In the genomic region with DNA sequence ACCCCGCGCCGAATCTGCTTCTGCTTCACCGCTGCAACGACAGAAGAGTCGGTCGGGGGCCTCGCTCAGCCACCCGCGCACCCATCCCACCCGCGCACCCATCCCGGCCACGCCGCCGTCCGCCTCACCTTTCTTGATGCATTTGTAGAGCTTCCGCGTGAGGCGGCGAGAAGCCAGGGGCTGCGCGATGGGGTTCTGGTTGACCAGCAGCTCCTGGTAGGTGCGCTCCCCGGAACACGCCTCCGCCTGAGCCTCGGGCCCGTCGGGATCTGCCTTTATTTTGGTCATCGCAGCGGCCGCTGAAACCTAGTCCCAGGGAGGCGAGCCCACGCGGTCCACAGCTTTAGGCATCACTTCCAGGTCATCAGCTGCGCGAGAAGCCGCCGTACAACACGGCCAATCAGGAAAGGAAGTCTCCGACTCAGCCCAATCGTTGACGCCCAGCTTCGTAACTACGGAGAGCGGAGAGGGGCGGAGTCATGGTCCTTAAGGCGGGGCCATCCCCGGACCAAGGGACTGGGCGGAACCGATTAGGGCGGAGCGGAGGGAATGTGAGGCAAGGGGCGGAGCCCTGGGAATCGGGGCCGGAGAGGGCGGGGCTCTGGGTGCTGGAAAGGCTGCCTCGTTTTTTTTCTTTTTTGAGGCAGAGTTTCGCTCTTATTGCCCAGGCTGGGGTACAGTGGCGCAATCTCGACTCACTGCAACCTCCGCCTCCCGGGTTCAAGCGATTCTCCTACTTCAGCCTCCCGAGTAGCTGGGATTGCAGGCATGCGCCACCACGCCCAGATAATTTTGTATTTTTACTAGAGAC, we compare ENCODE assay signal across 8 cellular contexts. TPM values are rescaled to one million over a fixed set of nuclear protein-coding genes. Genes with fewer than 3 reads are reported as not detected.
DNase-seq lines count a peak whose midpoint lies in the region; ATAC-seq and TF ChIP-seq lines count a peak whose summit lies in the region.

A gene (minus strand): TSS at position 356 of the 811 bp plus-strand sequence. CDS start 68 bp downstream, at position 288.

- peak within 1 kb of the TSS; percentile 88 for H3K4me2 ChIP-seq in mammary epithelial cell (ENCODE audit: insufficient read depth, low read depth, low read length)

- H3K9me3 ChIP-seq in mammary epithelial cell (replicated peaks; ENCODE audit: insufficient read depth, low read length) (no peaks in the 10 kb centered on the region), iPS-20b (ENCODE audit: insufficient read depth, low read depth, low read length) (no peaks in the 10 kb centered on the region)

- in situ Hi-C loops in mammary epithelial cell (cut with MboI; ENCODE audit: low sequenced_read_pairs in 2 of 2) = no loop called here

- BruUV-seq in mammary epithelial cell (replicated peaks; lab: Mats Ljungman, UMichigan) = no TSS peak

- H3K79me2 ChIP-seq in ACC112 (ENCODE audit: control insufficient read depth, insufficient read depth, low read length, unreplicated experiment) (peaks cover 11% of the 10 kb centered on the region), mammary epithelial cell (ENCODE audit: insufficient read depth, low read length) (peaks cover 15% of the 10 kb centered on the region)

- H3K4me3 ChIP-seq in ACC112 (ENCODE audit: low read depth, low read length) (peak within 1 kb of the TSS; percentile 100), mammary epithelial cell (replicated peaks in 1 of 3; ENCODE audit: insufficient read depth in 1 of 3, low read depth in 2 of 3, low read length in 3 of 3) (peak within 1 kb of the TSS; percentile 67 to 92 (median 83)), iPS-20b (ENCODE audit: low read length) (peak within 1 kb of the TSS; percentile 96), skin epidermis (peak within 1 kb of the TSS; percentile 67 to 95 (median 75))

- no peaks in the 10 kb centered on the region for H4K20me1 ChIP-seq in mammary epithelial cell (ENCODE audit: insufficient read depth, low read length)

- H3K36me3 ChIP-seq in ACC112 (ENCODE audit: insufficient read depth, low read length) = peaks cover 5% of the 10 kb centered on the region; the same call in 1 of the 2 replicates
- peaks cover 13% of the 10 kb centered on the region for H3K36me3 ChIP-seq in mammary epithelial cell (ENCODE audit: insufficient read depth, low read length)
- H3K36me3 ChIP-seq in iPS-20b (ENCODE audit: insufficient read depth, low read depth, low read length) = peaks cover 40% of the 10 kb centered on the region

- 5% methylated on average over 53 of the region's 68 CpGs for WGBS in mammary epithelial cell (ENCODE audit: low coverage, missing lambda C conversion rate)

- H3K9ac ChIP-seq in mammary epithelial cell (ENCODE audit: insufficient read depth, low read length) (peak within 1 kb of the TSS; percentile 85), iPS-20b (ENCODE audit: low read depth, low read length) (peak within 1 kb of the TSS; percentile 91)

- H3K27me3 ChIP-seq in ACC112 (ENCODE audit: insufficient read depth, low read length) (no peaks in the 10 kb centered on the region), mammary epithelial cell (ENCODE audit: insufficient read depth, low read length) (no peaks in the 10 kb centered on the region), iPS-20b (ENCODE audit: insufficient read depth, low read length) (no peaks in the 10 kb centered on the region)

- peak within 1 kb of the TSS; percentile 24 for H2AFZ ChIP-seq in ACC112 (ENCODE audit: low read length, unreplicated experiment)
- peak within 1 kb of the TSS; percentile 80 for H2AFZ ChIP-seq in mammary epithelial cell (ENCODE audit: low read depth, low read length)

- H3K4me1 ChIP-seq in ACC112 (ENCODE audit: control insufficient read depth, insufficient read depth, low read length, unreplicated experiment) (peaks cover 20% of the 10 kb centered on the region), mammary epithelial cell (ENCODE audit: insufficient read depth, low read length) (peaks cover 10% of the 10 kb centered on the region), iPS-20b (ENCODE audit: insufficient read depth, low read length) (no peaks in the 10 kb centered on the region)

- dilution Hi-C loops in mammary epithelial cell (cut with HindIII; ENCODE audit: low sequenced_read_pairs) = loop anchor here (5.0 kb wide), 1 partner anchor 76 kb away; no protein-coding TSS in a partner anchor

- intact Hi-C loops in mammary epithelial cell (cut with micrococcal nuclease) = no loop called here

- DNase-seq in NCI-H2196 treated with DMSO at 0.1 percent for 48 hours (lab: John Stamatoyannopoulos, UW; ENCODE audit: unreplicated experiment) (peak; percentile 96), mammary epithelial cell (peak; percentile 98)

- peak; percentile 98 for ATAC-seq in GM18870 (IDR thresholded peaks at IDR 0.05; ENCODE audit: unreplicated experiment)
- peak; percentile 99 for ATAC-seq in HG03135 (IDR thresholded peaks at IDR 0.05; ENCODE audit: unreplicated experiment)

- TF ChIP-seq CTCF in VCaP (conservative IDR thresholded peaks at IDR 0.05) (no peak), mammary epithelial cell (conservative IDR thresholded peaks at IDR 0.05 in 1 of 2, IDR thresholded peaks at IDR 0.05 in 1 of 2; ENCODE audit: extremely low read depth in 1 of 2, insufficient read depth in 1 of 2, low read depth in 1 of 2, low read length in 2 of 2) (no peak)

- H3K27ac ChIP-seq in ACC112 (ENCODE audit: low read depth, low read length) (no peak within 1 kb of the TSS; the same call in 1 of the 2 replicates), VCaP (peak within 1 kb of the TSS; percentile 82), mammary epithelial cell (ENCODE audit: insufficient read depth, low read depth, low read length) (peak within 1 kb of the TSS; percentile 36), iPS-20b (ENCODE audit: low read length) (no peak within 1 kb of the TSS), skin epidermis (peak within 1 kb of the TSS in 20 of 21 experiments; percentile 45 to 84 (median 73))

- CTCF ChIA-PET in mammary epithelial cell (lab: Charles Lee; ENCODE audit: low non-redundant PET) = interaction anchor here (0.5 kb wide), 2 partner anchors 10 to 78 kb away, joined by 3 to 13 read pairs; no protein-coding TSS in a partner anchor

RNA-seq across cellular contexts. Expression of the gene that starts here (rescaled TPM):
- total RNA-seq in mammary epithelial cell = 100 to 1,000 TPM in 1 of 2 donors, 10 to 100 TPM in 1; 72.8 to 152 TPM
- 213 TPM for polyA plus RNA-seq in mammary epithelial cell
- polyA minus RNA-seq in mammary epithelial cell = 91.2 TPM

Comparison
In these comparisons a context has a peak if more than half of its experiments do, and no peak if none do; other contexts are left out.
1. H3K27ac ChIP-seq: peak in VCaP (single experiment), mammary epithelial cell (single experiment) and skin epidermis (20 of 21); none in ACC112 (single experiment) and iPS-20b (single experiment).
2. Peak in every context shown above with its lines, with median percentiles within 50 percentile points of each other: H3K4me3 ChIP-seq.